1 cellular context compared by ENCODE assay signal in genomic region chr12:210277-211141, GRCh38.
TF ChIP-seq lines count a peak whose summit lies in the region.

No MANE protein-coding gene starts in this region.

TF ChIP-seq in HepG2, 621 proteins besides CTCF, POLR2A, EP300 and RAD21 (continued from another document and continues in another):
- TF ChIP-seq ZBTB49 (CRISPR knock-in tag; IDR thresholded peaks at IDR 0.05; ENCODE audit: borderline replicate concordance): no peak
- no peak for TF ChIP-seq ZNF180 (CRISPR knock-in tag; IDR thresholded peaks at IDR 0.05; ENCODE audit: borderline replicate concordance, low read depth)
- TF ChIP-seq ZNF557 (CRISPR knock-in tag; IDR thresholded peaks at IDR 0.05): no peak
- no peak for TF ChIP-seq SP1 (IDR thresholded peaks at IDR 0.05)
- TF ChIP-seq SP1 (CRISPR knock-in tag; IDR thresholded peaks at IDR 0.05): peak; percentile 66
- peak; percentile 94 for TF ChIP-seq IKZF5 (CRISPR knock-in tag; IDR thresholded peaks at IDR 0.05)
- TF ChIP-seq CERS6 (CRISPR knock-in tag; IDR thresholded peaks at IDR 0.05): no peak
- 0 out of 2 replicates have a peak, but pooled peaks have one; percentile 14 for TF ChIP-seq FOSL1 (CRISPR knock-in tag; IDR thresholded peaks at IDR 0.05; ENCODE audit: borderline replicate concordance)
- peak; percentile 71; the same call in 1 of the 2 replicates for TF ChIP-seq HES4 (CRISPR knock-in tag; IDR thresholded peaks at IDR 0.05; ENCODE audit: borderline replicate concordance)
- TF ChIP-seq ZNF766 (CRISPR knock-in tag; IDR thresholded peaks at IDR 0.05; ENCODE audit: borderline replicate concordance): peak; percentile 84; the same call in 1 of the 2 replicates
- peak; percentile 64; the same call in 1 of the 2 replicates for TF ChIP-seq ZBTB2 (CRISPR knock-in tag; IDR thresholded peaks at IDR 0.05; ENCODE audit: low read depth)
- peak; percentile 64 for TF ChIP-seq UBTF (CRISPR knock-in tag; IDR thresholded peaks at IDR 0.05)
- peak; percentile 100 for TF ChIP-seq HHEX (CRISPR knock-in tag; IDR thresholded peaks at IDR 0.05)
- TF ChIP-seq ZSCAN30 (CRISPR knock-in tag; IDR thresholded peaks at IDR 0.05): no peak
- peak; percentile 97 for TF ChIP-seq ZNF710 (CRISPR knock-in tag; IDR thresholded peaks at IDR 0.05; ENCODE audit: borderline replicate concordance)
- TF ChIP-seq ZNF251 (CRISPR knock-in tag; IDR thresholded peaks at IDR 0.05): no peak
- TF ChIP-seq NPAS2 (CRISPR knock-in tag; IDR thresholded peaks at IDR 0.05; ENCODE audit: borderline replicate concordance): no peak
- TF ChIP-seq ZNF333 (CRISPR knock-in tag; IDR thresholded peaks at IDR 0.05; ENCODE audit: borderline replicate concordance): peak; percentile 58; the same call in 1 of the 2 replicates
- no peak for TF ChIP-seq ZNF33A (CRISPR knock-in tag; IDR thresholded peaks at IDR 0.05; ENCODE audit: borderline replicate concordance)
- TF ChIP-seq ZEB1 (IDR thresholded peaks at IDR 0.05; ENCODE audit: insufficient replicate concordance, low read depth): peak; percentile 93
- TF ChIP-seq ZBTB44 (CRISPR knock-in tag; IDR thresholded peaks at IDR 0.05): no peak
- peak; percentile 88; the same call in 1 of the 2 replicates for TF ChIP-seq ELF3 (CRISPR knock-in tag; IDR thresholded peaks at IDR 0.05)
- TF ChIP-seq MTF1 (CRISPR knock-in tag; IDR thresholded peaks at IDR 0.05): no peak
- no peak for TF ChIP-seq CREBL2 (CRISPR knock-in tag; IDR thresholded peaks at IDR 0.05; ENCODE audit: borderline replicate concordance)
- TF ChIP-seq DNMT1 (CRISPR knock-in tag; IDR thresholded peaks at IDR 0.05): 0 out of 2 replicates have a peak, but pooled peaks have one; percentile 53
- TF ChIP-seq ZNF18 (CRISPR knock-in tag; IDR thresholded peaks at IDR 0.05; ENCODE audit: insufficient replicate concordance): no peak
- TF ChIP-seq TRIM24 (CRISPR knock-in tag; IDR thresholded peaks at IDR 0.05): peak; percentile 75; the same call in 1 of the 2 replicates
- TF ChIP-seq MZF1 (CRISPR knock-in tag; IDR thresholded peaks at IDR 0.05; ENCODE audit: borderline replicate concordance): no peak
- no peak for TF ChIP-seq ZNF550 (CRISPR knock-in tag; IDR thresholded peaks at IDR 0.05; ENCODE audit: borderline replicate concordance)
- TF ChIP-seq FOXC1 (CRISPR knock-in tag; IDR thresholded peaks at IDR 0.05; ENCODE audit: borderline replicate concordance): peak; percentile 78
- TF ChIP-seq SIX4 (CRISPR knock-in tag; IDR thresholded peaks at IDR 0.05): peak; percentile 88
- no peak for TF ChIP-seq NONO (IDR thresholded peaks at IDR 0.05)
- TF ChIP-seq NONO (CRISPR knock-in tag; conservative IDR thresholded peaks at IDR 0.05): peak; percentile 99
- TF ChIP-seq ATAD3A (CRISPR knock-in tag; IDR thresholded peaks at IDR 0.05): no peak
- TF ChIP-seq FOXO4 (CRISPR knock-in tag; conservative IDR thresholded peaks at IDR 0.05): no peak
- TF ChIP-seq ZNF816 (CRISPR knock-in tag; IDR thresholded peaks at IDR 0.05; ENCODE audit: borderline replicate concordance): no peak; the same call in 1 of the 2 replicates
- peak; percentile 77 for TF ChIP-seq PRDM10 (CRISPR knock-in tag; IDR thresholded peaks at IDR 0.05; ENCODE audit: low read depth)
- TF ChIP-seq DMAP1 (CRISPR knock-in tag; IDR thresholded peaks at IDR 0.05): peak; percentile 66
- peak; percentile 96 for TF ChIP-seq NRL (CRISPR knock-in tag; IDR thresholded peaks at IDR 0.05; ENCODE audit: borderline replicate concordance)
